ENCODE assay signal across 26 cellular contexts in the genomic region with DNA sequence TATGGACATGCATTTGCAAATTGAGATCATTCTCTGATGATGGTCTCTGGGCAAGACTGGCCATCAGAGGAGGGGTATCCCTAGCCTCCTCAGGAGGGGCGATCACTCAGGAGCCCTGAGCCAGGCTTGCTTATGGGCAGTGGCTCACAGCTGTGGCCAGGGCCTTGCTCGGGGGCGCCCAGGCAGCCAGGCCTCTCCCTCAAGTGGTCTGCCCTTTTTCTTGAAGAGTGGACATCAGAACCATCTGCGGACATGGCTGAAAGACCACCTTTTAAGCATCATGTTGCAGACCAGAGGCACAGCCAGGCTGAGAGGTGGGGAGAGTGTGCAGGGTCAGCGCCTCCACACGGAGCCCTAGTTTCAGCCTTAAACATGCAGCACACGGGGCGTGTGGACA.
A peak's percentile ranks its signal among the peaks of the same experiment; 100 is the strongest.
DNase-seq lines count a peak whose midpoint lies in the region; ATAC-seq, FAIRE-seq and TF ChIP-seq lines count a peak whose summit lies in the region.
"Had no signal": no experiment of that assay in that cellular context is flagged by ENCODE, and none has a peak within 500 bp of the region (broad histone marks: within the 10 kb centered on the region; RNA-seq: fewer than 3 reads in every experiment).

No MANE protein-coding gene starts in this region.

- H3K36me3 ChIP-seq in bronchial epithelial cell (ENCODE audit: control insufficient read depth, insufficient read depth, low read length) (no peaks in the 10 kb centered on the region), H1 (ENCODE audit: control insufficient read depth in 2 of 4, insufficient read depth in 4 of 4, low read length in 3 of 4) (no peaks in the 10 kb centered on the region), lower lobe of right lung (no peaks in the 10 kb centered on the region), GM23248 (ENCODE audit: low read depth) (no peaks in the 10 kb centered on the region), spleen (no peaks in the 10 kb centered on the region)
- H3K36me3 ChIP-seq: BLaER1 treated with 17β-estradiol and CSF1 and Interleukin-3, amounts not matched to agents 10 nM and 100 nM had no signal

- ATAC-seq in lower lobe of right lung (no peak), HG03378 (IDR thresholded peaks at IDR 0.05; ENCODE audit: unreplicated experiment) (no peak)
- ATAC-seq: A549; CD8-positive, alpha-beta T cell had no signal

- TF ChIP-seq POLR2A in H1 (IDR thresholded peaks at IDR 0.05; ENCODE audit: control extremely low read depth in 1 of 2, low read depth in 2 of 2, low read length in 2 of 2) = no peak
- no peak for TF ChIP-seq POLR2A in spleen (IDR thresholded peaks at IDR 0.05)

- DNase-seq in HTR-8/SVneo (ENCODE audit: insufficient read length, low spot score) = no peak
- DNase-seq in bronchial epithelial cell (ENCODE audit: low read depth) = no peak
- no peak for DNase-seq in H1 (ENCODE audit: low read depth in 1 of 2, low spot score in 2 of 2)
- peak; percentile 14 for DNase-seq in lower lobe of right lung
- DNase-seq in GM23248 = no peak
- DNase-seq in D341Med (ENCODE audit: low spot score) = no peak
- no peak for DNase-seq in spleen
- DNase-seq: AML-193; Caco-2; Calu3; CD4-positive, alpha-beta T cell; CD8-positive, alpha-beta T cell; DMS 273 treated with DMSO at 0.1 percent for 48 hours; DMS153; DMS53; DMS79; DND-41; EL; GDM1 had no signal

- H2AFZ ChIP-seq in H1 (ENCODE audit: low read length) = no peak overlapping the region
- H2AFZ ChIP-seq in GM23248 = no peak overlapping the region

- no peak overlapping the region for H3K18ac ChIP-seq in H1 (ENCODE audit: extremely low read depth, low read length)

- H3K9me2 ChIP-seq in GM23248 (ENCODE audit: insufficient read depth) = no peaks in the 10 kb centered on the region

- no peak overlapping the region for H3K4me3 ChIP-seq in bronchial epithelial cell (ENCODE audit: low read depth, low read length)
- no peak overlapping the region for H3K4me3 ChIP-seq in H1 (ENCODE audit: extremely low read depth in 1 of 4, insufficient read depth in 2 of 4, low read depth in 3 of 4, low read length in 4 of 4)
- no peak overlapping the region for H3K4me3 ChIP-seq in lower lobe of right lung
- no peak overlapping the region for H3K4me3 ChIP-seq in GM23248
- no peak overlapping the region for H3K4me3 ChIP-seq in spleen
- H3K4me3 ChIP-seq: A549; BLaER1 treated with 17β-estradiol and CSF1 and Interleukin-3, amounts not matched to agents 10 nM and 100 nM had no signal

- CTCF ChIA-PET in H1 (lab: Charles Lee; ENCODE audit: partially characterized antibody) = interaction anchor here (1.4 to 1.8 kb wide), 3 partner anchors 10 to 109 kb away, joined by 4 to 5 read pairs (median 4); no protein-coding TSS in a partner anchor

- H3K23me2 ChIP-seq in H1 (ENCODE audit: low read depth, low read length) = peaks cover 9% of the 10 kb centered on the region; the same call in 1 of the 2 replicates

- 97% methylated on average over 8 of the region's 8 CpGs; no CpG with 5 or more reads in 1 of the 2 experiments for WGBS in H1 (ENCODE audit: extremely low coverage in 1 of 2, insufficient coverage in 1 of 2, insufficient read length in 1 of 2, insufficient replicate concordance in 2 of 2, low coverage in 1 of 2, low lambda C conversion rate in 2 of 2, missing lambda C conversion rate in 1 of 2), 2 experiments
- WGBS in GM23248 (ENCODE audit: low coverage in 1 of 2, low lambda C conversion rate in 2 of 2, missing lambda C conversion rate in 2 of 2), 2 experiments = 62 to 68% methylated on average over 8 of the region's 8 CpGs
- 83 to 92% (median 88%) methylated on average over 6 to 8 of the region's 8 CpGs for WGBS in spleen, 5 donors

- H2BK12ac ChIP-seq in H1 (ENCODE audit: low read depth, low read length) = no peak overlapping the region

- FAIRE-seq in HTR-8/SVneo (lab: Jason Lieb, UNC) (peak; percentile 48), bronchial epithelial cell (lab: Jason Lieb, UNC) (peak; percentile 18), H1 (lab: Jason Lieb, UNC) (no peak)
- FAIRE-seq: A549, GM12891, GM19239 had no signal

- H4K5ac ChIP-seq in H1 (ENCODE audit: insufficient read length, low read depth, low read length) = no peak overlapping the region

- H3F3A ChIP-seq in GM23248 (ENCODE audit: insufficient read depth) = no peaks in the 10 kb centered on the region

- no peak overlapping the region for H2BK120ac ChIP-seq in H1 (replicated peaks; ENCODE audit: low read depth, low read length)

- H4K20me1 ChIP-seq in H1 (replicated peaks in 1 of 2; ENCODE audit: control insufficient read depth in 1 of 2, insufficient read depth in 2 of 2, low read length in 2 of 2) = no peaks in the 10 kb centered on the region
- no peaks in the 10 kb centered on the region for H4K20me1 ChIP-seq in GM23248 (ENCODE audit: insufficient read depth)
- H4K20me1 ChIP-seq: BLaER1 treated with 17β-estradiol and CSF1 and Interleukin-3, amounts not matched to agents 10 nM and 100 nM had no signal

- H3K79me2 ChIP-seq in H1 (ENCODE audit: control insufficient read depth in 1 of 2, insufficient read depth in 2 of 2, low read length in 2 of 2) (no peaks in the 10 kb centered on the region), GM23248 (ENCODE audit: insufficient read depth) (no peaks in the 10 kb centered on the region)

- no peak overlapping the region for H2BK20ac ChIP-seq in H1 (ENCODE audit: low read length)

- POLR2A ChIA-PET in H1 (lab: Charles Lee; ENCODE audit: partially characterized antibody) = no interaction called here

- TF ChIP-seq CTCF in bronchial epithelial cell (IDR thresholded peaks at IDR 0.05; ENCODE audit: insufficient read depth, low read length, severe bottlenecking) (no peak), H1 (IDR thresholded peaks at IDR 0.05; ENCODE audit: control extremely low read depth in 1 of 3, insufficient read depth in 1 of 3, low read depth in 1 of 3, low read length in 3 of 3) (no peak), lower lobe of right lung (IDR thresholded peaks at IDR 0.05) (no peak), spleen (IDR thresholded peaks at IDR 0.05 in 8 of 11, conservative IDR thresholded peaks at IDR 0.05 in 3 of 11) (no peak)

- H3K27ac ChIP-seq in H1 (ENCODE audit: low read depth, low read length) (no peak overlapping the region), lower lobe of right lung (no peak overlapping the region), GM23248 (no peak overlapping the region), spleen (no peak overlapping the region)
- H3K27ac ChIP-seq: 22Rv1, A549, C4-2B had no signal

- intact Hi-C loops in lower lobe of right lung (cut with DNase I) (no loop called here), spleen (cut with DNase I; ENCODE audit: low total_unique reads) (no loop called here)

- H2BK15ac ChIP-seq in H1 (ENCODE audit: low read length) = no peak overlapping the region

- no peak overlapping the region for H3K23ac ChIP-seq in H1 (ENCODE audit: insufficient read length)

- in situ Hi-C loops in GM23248 (cut with MboI) = no loop called here

- no peak for TF ChIP-seq RAD21 in H1 (IDR thresholded peaks at IDR 0.05 in 1 of 2, conservative IDR thresholded peaks at IDR 0.05 in 1 of 2; ENCODE audit: low read depth in 2 of 2, low read length in 2 of 2)

- no peak overlapping the region for H3K4ac ChIP-seq in H1 (replicated peaks; ENCODE audit: insufficient read length, low read depth, low read length)

- H3K4me1 ChIP-seq in H1 (replicated peaks in 1 of 4; ENCODE audit: control insufficient read depth in 3 of 4, insufficient read depth in 4 of 4, low read length in 3 of 4) (0 out of 7 replicates have a peak, but pooled peaks cover 0 to 2% (median 0%) of the 10 kb centered on the region in 4 experiments), lower lobe of right lung (no peaks in the 10 kb centered on the region), GM23248 (ENCODE audit: insufficient read depth) (no peaks in the 10 kb centered on the region), spleen (peaks cover 0 to 6% (median 0%) of the 10 kb centered on the region in 6 donors)
- H3K4me1 ChIP-seq: A549, Caco-2 had no signal

- no peak overlapping the region for H4K8ac ChIP-seq in H1 (ENCODE audit: extremely low read depth, insufficient read depth, low read length)

- H3K9me3 ChIP-seq in H1 (ENCODE audit: insufficient read depth in 2 of 2, low read depth in 1 of 2, low read length in 1 of 2) = peaks cover 3% of the 10 kb centered on the region in 2 experiments; a peak in 2 of 4 replicates
- H3K9me3 ChIP-seq in lower lobe of right lung = no peaks in the 10 kb centered on the region
- no peaks in the 10 kb centered on the region for H3K9me3 ChIP-seq in GM23248 (ENCODE audit: low read depth)
- H3K9me3 ChIP-seq in spleen = peaks cover 0 to 15% (median 6%) of the 10 kb centered on the region in 8 donors
- H3K9me3 ChIP-seq: A549, Caco-2 had no signal

- no peak overlapping the region for H2AK5ac ChIP-seq in H1 (ENCODE audit: low read depth, low read length)

- H3K9ac ChIP-seq in H1 (replicated peaks in 1 of 4; ENCODE audit: extremely low read depth in 1 of 4, low read depth in 3 of 4, low read length in 3 of 4) = no peak overlapping the region
- H3K9ac ChIP-seq in GM23248 = no peak overlapping the region
- H3K9ac ChIP-seq: BLaER1 treated with 17β-estradiol and CSF1 and Interleukin-3, amounts not matched to agents 10 nM and 100 nM had no signal

- no peak overlapping the region for H3K4me2 ChIP-seq in H1 (ENCODE audit: insufficient read depth in 1 of 2, low read depth in 2 of 2, low read length in 2 of 2)
- no peak overlapping the region for H3K4me2 ChIP-seq in GM23248 (ENCODE audit: unreplicated experiment)
- H3K4me2 ChIP-seq: A549 had no signal

- H3K79me1 ChIP-seq in H1 (ENCODE audit: low read depth, low read length) = no peaks in the 10 kb centered on the region

- H3K14ac ChIP-seq in H1 (ENCODE audit: insufficient read length) = no peak overlapping the region

- H2BK5ac ChIP-seq in H1 (ENCODE audit: low read depth, low read length) = no peak overlapping the region

- no peaks in the 10 kb centered on the region for H3K27me3 ChIP-seq in bronchial epithelial cell (ENCODE audit: control insufficient read depth, insufficient read depth, low read length)
- H3K27me3 ChIP-seq in H1 (replicated peaks in 1 of 4; ENCODE audit: control insufficient read depth in 3 of 4, extremely low read depth in 1 of 4, insufficient read depth in 3 of 4, low read length in 3 of 4) = no peaks in the 10 kb centered on the region
- H3K27me3 ChIP-seq in lower lobe of right lung (ENCODE audit: low read depth) = no peaks in the 10 kb centered on the region
- H3K27me3 ChIP-seq in GM23248 (replicated peaks; ENCODE audit: insufficient read depth) = 0 out of 2 replicates have a peak, but pooled peaks cover 8% of the 10 kb centered on the region
- H3K27me3 ChIP-seq in spleen (replicated peaks in 1 of 7) = peaks cover 0 to 3% (median 0%) of the 10 kb centered on the region in 7 donors
- H3K27me3 ChIP-seq: BLaER1 treated with 17β-estradiol and CSF1 and Interleukin-3, amounts not matched to agents 10 nM and 100 nM had no signal

- peak overlapping the region; percentile 7 for H4K91ac ChIP-seq in H1 (replicated peaks; ENCODE audit: insufficient read length, low read length)

- TF ChIP-seq EP300 in H1 (IDR thresholded peaks at IDR 0.05; ENCODE audit: borderline replicate concordance in 1 of 2, low read depth in 2 of 2, low read length in 2 of 2) = no peak

- no peak overlapping the region for H3K56ac ChIP-seq in H1 (replicated peaks; ENCODE audit: insufficient read length, low read depth, low read length)

TF ChIP-seq in H1, 55 proteins besides CTCF, POLR2A, EP300 and RAD21 (continues in another document):
- TF ChIP-seq CHD1 (IDR thresholded peaks at IDR 0.05; ENCODE audit: low read depth, low read length) (no peak), BRCA1 (IDR thresholded peaks at IDR 0.05; ENCODE audit: low read depth, low read length) (no peak)
